8 cellular contexts compared by ENCODE assay signal in the genomic region with DNA sequence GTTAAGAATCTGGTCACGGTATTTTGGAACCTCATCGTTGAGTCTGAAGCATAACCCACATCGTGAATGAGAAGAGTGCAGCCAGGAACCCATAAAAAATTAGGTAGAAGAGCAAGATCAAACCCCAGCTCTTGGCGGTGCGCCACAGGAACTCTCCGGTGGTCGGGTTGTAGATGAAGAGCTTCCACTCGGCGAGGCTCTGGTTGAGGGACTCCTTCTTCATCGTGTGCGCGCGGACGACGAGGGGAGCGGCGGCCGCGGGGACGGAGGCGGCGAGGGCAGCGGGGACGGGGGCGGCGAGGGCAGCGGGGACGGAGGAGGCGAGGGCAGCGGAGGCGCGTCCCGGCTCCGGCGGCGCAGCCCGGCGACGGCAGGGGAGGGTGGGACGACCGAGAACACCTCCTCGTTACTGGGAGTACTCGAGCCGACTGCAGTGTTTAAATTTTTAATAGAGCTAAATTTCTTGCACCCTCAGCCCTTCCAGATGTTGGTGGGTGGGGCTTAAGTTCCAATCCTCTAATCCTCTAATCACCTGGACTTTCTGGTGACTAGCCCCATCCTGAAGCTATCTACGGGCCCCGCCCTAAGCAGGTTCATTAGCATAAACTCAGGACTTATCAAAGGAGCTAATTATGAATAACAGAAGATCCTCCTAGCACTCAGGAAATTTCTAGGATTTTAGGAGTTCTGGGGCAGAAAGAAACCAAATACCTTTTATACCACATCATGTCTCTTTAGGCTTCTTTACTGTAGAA. TPM values are rescaled to one million over a fixed set of nuclear protein-coding genes. Genes with fewer than 3 reads are reported as not detected.
A peak's percentile ranks its signal among the peaks of the same experiment; 100 is the strongest.
DNase-seq lines count a peak whose midpoint lies in the region; ATAC-seq, FAIRE-seq and TF ChIP-seq lines count a peak whose summit lies in the region.

No MANE protein-coding gene starts in this region.

- intact Hi-C loops in kidney (cut with DNase I): no loop called here

- H3K4me3 ChIP-seq in CD8-positive, alpha-beta memory T cell (ENCODE audit: low read length): peak overlapping the region; percentile 2
- H3K4me3 ChIP-seq in astrocyte (ENCODE audit: insufficient read depth, low read depth, low read length) (peak overlapping the region; percentile 57), kidney (ENCODE audit: low read length in 2 of 2) (peak overlapping the region; percentile 19 to 39), suprapubic skin (peak overlapping the region; percentile 51)

- ATAC-seq in GM21723 (IDR thresholded peaks at IDR 0.05; ENCODE audit: unreplicated experiment) (no peak), HG03280 (IDR thresholded peaks at IDR 0.05; ENCODE audit: unreplicated experiment) (no peak)

- peak overlapping the region; percentile 57 for H2AFZ ChIP-seq in astrocyte (ENCODE audit: low read depth, low read length)

- H3K27me3 ChIP-seq in CD8-positive, alpha-beta memory T cell (ENCODE audit: insufficient read depth, low read length, poor library complexity, severe bottlenecking): peaks cover 7% of the 10 kb centered on the region
- H3K27me3 ChIP-seq in astrocyte (ENCODE audit: insufficient read depth, low read length) (peaks cover 11% of the 10 kb centered on the region), suprapubic skin (peaks cover 23% of the 10 kb centered on the region)

- H3K27ac Mint-ChIP-seq in CD8-positive, alpha-beta memory T cell: peak overlapping the region in 3 of 8 donors; percentile 26 to 97 (median 67)
- no peak overlapping the region for H3K27ac Mint-ChIP-seq in astrocyte (ENCODE audit: unreplicated experiment)

- H3K4me2 ChIP-seq in astrocyte (ENCODE audit: low read length): peak overlapping the region; percentile 87

- DNase-seq in CD8-positive, alpha-beta memory T cell: peak in 3 of 5 donors; percentile 33 to 57 (median 55)
- DNase-seq in NCI-H2227 treated with DMSO at 0.1 percent for 48 hours (lab: John Stamatoyannopoulos, UW) (peak; percentile 37), astrocyte (ENCODE audit: low read depth) (no peak), kidney (no peak), suprapubic skin (ENCODE audit: low spot score in 2 of 2) (no peak), NCI-H1694 treated with DMSO at 0.1 percent for 48 hours (lab: John Stamatoyannopoulos, UW) (no peak)

- H3K9me3 ChIP-seq in CD8-positive, alpha-beta memory T cell (ENCODE audit: low read length): no peaks in the 10 kb centered on the region
- H3K9me3 ChIP-seq in astrocyte (ENCODE audit: insufficient read depth, low read depth, low read length) (no peaks in the 10 kb centered on the region), kidney (ENCODE audit: control insufficient read depth in 1 of 2, low read length in 2 of 2) (no peaks in the 10 kb centered on the region), suprapubic skin (no peaks in the 10 kb centered on the region)

- peaks cover 0 to 2% (median 0%) of the 10 kb centered on the region in 3 donors for H3K36me3 Mint-ChIP-seq in CD8-positive, alpha-beta memory T cell
- no peaks in the 10 kb centered on the region for H3K36me3 Mint-ChIP-seq in astrocyte (ENCODE audit: low read depth, unreplicated experiment)

- CTCF ChIA-PET in CD8-positive, alpha-beta memory T cell (lab: Charles Lee): interaction anchor here (0.7 kb wide), 1 partner anchor 20 kb away, joined by 3 read pairs; no protein-coding TSS in a partner anchor

- no peak overlapping the region for H3K27ac ChIP-seq in CD8-positive, alpha-beta memory T cell (ENCODE audit: low read depth, low read length)
- H3K27ac ChIP-seq in astrocyte (ENCODE audit: low read depth, low read length): no peak overlapping the region
- no peak overlapping the region for H3K27ac ChIP-seq in kidney (ENCODE audit: low read depth in 2 of 2, low read length in 2 of 2)
- H3K27ac ChIP-seq in suprapubic skin: no peak overlapping the region

- H3K4me3 Mint-ChIP-seq in CD8-positive, alpha-beta memory T cell: peak overlapping the region; percentile 74 to 94 (median 90)
- H3K4me3 Mint-ChIP-seq in astrocyte (ENCODE audit: unreplicated experiment): peak overlapping the region; percentile 84

- H3K9ac ChIP-seq in astrocyte (ENCODE audit: low read length): no peak overlapping the region
- H3K9ac ChIP-seq in kidney (ENCODE audit: low read length in 2 of 2): no peak overlapping the region

- H4K20me1 ChIP-seq in astrocyte (ENCODE audit: insufficient read depth, low read length): no peaks in the 10 kb centered on the region

- POLR2A ChIA-PET in CD8-positive, alpha-beta memory T cell (lab: Charles Lee): interaction anchor here (1.3 kb wide), 1 partner anchor 20 kb away, joined by 5 read pairs; the partner anchor contains the start of gene PAPOLG

- no peaks in the 10 kb centered on the region for H3K36me3 ChIP-seq in CD8-positive, alpha-beta memory T cell (ENCODE audit: insufficient read depth, low read length)
- H3K36me3 ChIP-seq in astrocyte (ENCODE audit: insufficient read depth, low read length) (no peaks in the 10 kb centered on the region), kidney (ENCODE audit: control insufficient read depth in 1 of 2, insufficient read depth in 2 of 2, low read length in 2 of 2) (no peaks in the 10 kb centered on the region), suprapubic skin (no peaks in the 10 kb centered on the region)

- no peak for TF ChIP-seq EP300 in suprapubic skin (IDR thresholded peaks at IDR 0.05)

- WGBS in suprapubic skin: 2% methylated on average over 17 of the region's 46 CpGs

- no peaks in the 10 kb centered on the region for H3K79me2 ChIP-seq in astrocyte (ENCODE audit: insufficient read depth, low read length)

- no peak for TF ChIP-seq POLR2A in suprapubic skin (IDR thresholded peaks at IDR 0.05)

- peaks cover 0 to 3% (median 0%) of the 10 kb centered on the region in 5 donors for H3K9me3 Mint-ChIP-seq in CD8-positive, alpha-beta memory T cell
- peaks cover 2% of the 10 kb centered on the region for H3K9me3 Mint-ChIP-seq in astrocyte (ENCODE audit: unreplicated experiment)

- H3K4me1 Mint-ChIP-seq in CD8-positive, alpha-beta memory T cell: peaks cover 7 to 12% (median 8%) of the 10 kb centered on the region in 3 donors
- no peaks in the 10 kb centered on the region for H3K4me1 Mint-ChIP-seq in astrocyte (ENCODE audit: low read depth, unreplicated experiment)

- TF ChIP-seq CTCF in astrocyte (IDR thresholded peaks at IDR 0.05; ENCODE audit: insufficient read depth, low read depth, low read length) (no peak), kidney (IDR thresholded peaks at IDR 0.05; ENCODE audit: borderline replicate concordance, extremely low read depth, insufficient read depth) (no peak), suprapubic skin (IDR thresholded peaks at IDR 0.05) (no peak)

- FAIRE-seq in astrocyte (lab: Jason Lieb, UNC): no peak
- no peak for FAIRE-seq in kidney (lab: Jason Lieb, UNC)

- H3K4me1 ChIP-seq in CD8-positive, alpha-beta memory T cell (ENCODE audit: insufficient read depth, low read length): no peaks in the 10 kb centered on the region
- H3K4me1 ChIP-seq in astrocyte (ENCODE audit: insufficient read depth, low read length) (peaks cover 3% of the 10 kb centered on the region), kidney (ENCODE audit: control insufficient read depth in 1 of 2, insufficient read depth in 1 of 2, low read depth in 1 of 2, low read length in 2 of 2) (no peaks in the 10 kb centered on the region), suprapubic skin (peaks cover 8% of the 10 kb centered on the region)

- peaks cover 6 to 36% of the 10 kb centered on the region in 2 donors for H3K27me3 Mint-ChIP-seq in CD8-positive, alpha-beta memory T cell
- H3K27me3 Mint-ChIP-seq in astrocyte (ENCODE audit: low read depth, unreplicated experiment): peaks cover 37% of the 10 kb centered on the region

RNA-seq across cellular contexts. Expression of gene PAPOLG, which starts 20.4 kb away (rescaled TPM):
- total RNA-seq in CD8-positive, alpha-beta memory T cell: 10 to 100 TPM; 16.8 to 18.9 TPM
- 15.0 TPM for polyA plus RNA-seq in CD8-positive, alpha-beta memory T cell
- total RNA-seq in astrocyte: 12.5 and 14.8 TPM in 2 replicates
- total RNA-seq in kidney: 12.2 TPM
- 3.0 TPM for polyA plus RNA-seq in kidney (ENCODE audit: insufficient read depth, low read depth, low replicate concordance)
- total RNA-seq in suprapubic skin: 10 to 100 TPM; 15.4 to 23.0 (median 19.5) TPM

Comparison
In these comparisons a context has a peak if more than half of its experiments do, and no peak if none do; other contexts are left out.
1. DNase-seq: peak in CD8-positive, alpha-beta memory T cell (3 of 5) and NCI-H2227 treated with DMSO at 0.1 percent for 48 hours (single experiment); none in astrocyte (single experiment), kidney (single experiment), suprapubic skin (0 of 2) and NCI-H1694 treated with DMSO at 0.1 percent for 48 hours (single experiment).
2. H3K4me3 ChIP-seq: peak in every context shown above with its lines; median percentile 57 in astrocyte; 51 in suprapubic skin; 29 in kidney; 2 in CD8-positive, alpha-beta memory T cell.